8 cellular contexts compared by ENCODE assay signal in the genomic region with DNA sequence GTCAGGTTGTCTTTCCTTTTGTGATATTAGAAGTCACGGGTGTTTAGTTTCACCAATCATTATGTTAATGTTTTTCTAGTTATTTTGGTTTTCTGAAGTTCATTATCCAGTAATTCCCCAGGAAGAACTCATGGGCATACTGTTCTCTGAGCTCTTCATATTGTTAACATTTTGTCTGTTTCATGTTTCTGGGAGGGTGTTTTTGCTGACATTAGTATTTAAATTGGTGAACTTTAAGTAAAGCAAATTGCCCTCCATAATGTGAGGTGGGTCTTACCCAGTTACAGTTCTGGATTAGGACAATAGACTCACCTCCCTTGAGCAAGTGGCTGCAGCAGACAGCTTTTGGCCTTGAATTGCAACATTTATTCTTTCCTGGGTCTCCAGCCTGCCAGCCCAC.
"Had no signal": no experiment of that assay in that cellular context is flagged by ENCODE, and none has a peak within 500 bp of the region (broad histone marks: within the 10 kb centered on the region; RNA-seq: fewer than 3 reads in every experiment).

No MANE protein-coding gene starts in this region.

- H3K4me3 ChIP-seq: GM12878 had no signal

- ATAC-seq: GM12878 had no signal

- DNase-seq: GDM1, GF-D8 had no signal

- FAIRE-seq: G401.6, GM12878, GM12891, GM12892, GM18507, GM19239 had no signal
